In genomic region chr16:15055141-15056053, GRCh38 we compare ENCODE assay signal across 8 cellular contexts. TPM values are rescaled to one million over a fixed set of nuclear protein-coding genes. Genes with fewer than 3 reads are reported as not detected.
DNase-seq lines count a peak whose midpoint lies in the region; ATAC-seq, FAIRE-seq and TF ChIP-seq lines count a peak whose summit lies in the region.

No MANE protein-coding gene starts in this region.

- H3K27me3 ChIP-seq in ovary, result no peaks in the 10 kb centered on the region

- DNase-seq in NCI-H1417 (lab: John Stamatoyannopoulos, UW) (peak in 2 of 3 experiments; percentile 27 to 41), NCI-H1417 treated with DMSO at 0.1 percent for 48 hours (lab: John Stamatoyannopoulos, UW) (no peak), KBM-7 (peak; percentile 55), fibroblast of mammary gland (ENCODE audit: low read depth) (peak; percentile 30), ovary (peak in 2 of 5 donors; percentile 25 to 65), frontal cortex (ENCODE audit: low spot score in 2 of 2) (no peak)
- peak; percentile 42 to 52 for DNase-seq in activated CD4-positive, alpha-beta T cell treated with anti-CD3 and anti-CD28 coated beads, Interleukin-2, amount 50 U/mL, for 4 hours

- H3K9me3 ChIP-seq in ovary, result no peaks in the 10 kb centered on the region

- FAIRE-seq in frontal cortex (lab: Jason Lieb, UNC), result no peak

- intact Hi-C loops in ovary (cut with DNase I), result no loop called here

- WGBS in ovary, 3 donors, result 1% methylated on average over 56 to 81 of the region's 81 CpGs

- in situ Hi-C loops in KBM-7 (cut with MboI; ENCODE audit: low pct_unique_long_range_greater_than_20kb, low sequenced_read_pairs), result no loop called here

- TF ChIP-seq EP300 in ovary (IDR thresholded peaks at IDR 0.05), result no peak

- TF ChIP-seq CTCF in fibroblast of mammary gland (conservative IDR thresholded peaks at IDR 0.05; ENCODE audit: control insufficient read depth, insufficient read depth, low read depth, low read length) (no peak), ovary (IDR thresholded peaks at IDR 0.05) (no peak)

- H3K27ac ChIP-seq in ovary, result peak overlapping the region; percentile 54 to 67

- H3K4me3 ChIP-seq in fibroblast of mammary gland (ENCODE audit: control insufficient read depth, low read depth, low read length), result peak overlapping the region; percentile 87
- peak overlapping the region; percentile 78 for H3K4me3 ChIP-seq in ovary

- TF ChIP-seq POLR2A in ovary (IDR thresholded peaks at IDR 0.05), result no peak

- ATAC-seq in GM21619 (IDR thresholded peaks at IDR 0.05; ENCODE audit: unreplicated experiment), result peak; percentile 60

- H3K36me3 ChIP-seq in ovary, result no peaks in the 10 kb centered on the region

- H3K4me1 ChIP-seq in ovary (ENCODE audit: insufficient read depth), result no peaks in the 10 kb centered on the region

RNA-seq across cellular contexts. Expression of gene NTAN1, which starts 0.5 kb away (rescaled TPM):
- total RNA-seq in ovary (10 to 100 TPM; 24.4 to 53.8 (median 32.8) TPM), frontal cortex (35.1 TPM)
- 100 to 1,000 TPM in 1 of 2 donors, 10 to 100 TPM in 1; 58.2 to 120 TPM for polyA plus RNA-seq in ovary

RNA-seq across cellular contexts. Expression of gene RRN3, which starts 38.7 kb away (rescaled TPM):
- total RNA-seq in ovary, result 10 to 100 TPM; 18.8 to 46.0 (median 31.2) TPM
- 10 to 100 TPM; 22.8 to 30.7 TPM for polyA plus RNA-seq in ovary
- 84.4 TPM for total RNA-seq in frontal cortex

Comparison
In these comparisons a context has a peak if more than half of its experiments do, and no peak if none do; other contexts are left out.
1. DNase-seq: peak in NCI-H1417 (2 of 3), KBM-7 (single experiment), activated CD4-positive, alpha-beta T cell treated with anti-CD3 and anti-CD28 coated beads, Interleukin-2, amount 50 U/mL, for 4 hours (2 of 2) and fibroblast of mammary gland (single experiment); none in NCI-H1417 treated with DMSO at 0.1 percent for 48 hours (single experiment) and frontal cortex (0 of 2).